ENCODE assay signal across 8 cellular contexts in the genomic region with DNA sequence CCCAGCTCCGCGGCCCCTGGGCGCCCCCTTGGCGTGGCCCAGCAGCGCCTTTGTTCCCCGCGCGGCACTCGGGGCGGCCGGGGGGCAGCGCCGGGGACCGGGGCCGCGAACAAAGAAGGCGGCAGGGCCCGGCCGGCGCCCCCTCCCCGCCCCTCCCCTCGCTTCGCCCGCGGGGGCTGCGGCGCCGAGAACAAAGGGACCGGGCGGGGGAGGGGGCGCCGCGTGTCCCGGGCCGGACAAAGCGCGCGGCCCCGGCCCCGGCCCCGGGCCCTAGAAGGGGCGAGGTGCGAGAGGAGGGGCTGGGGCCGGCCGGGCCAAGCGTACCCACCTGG. TPM values are rescaled to one million over a fixed set of nuclear protein-coding genes. Genes with fewer than 3 reads are reported as not detected.
DNase-seq lines count a peak whose midpoint lies in the region; ATAC-seq, FAIRE-seq and TF ChIP-seq lines count a peak whose summit lies in the region.

No MANE protein-coding gene starts in this region.

- TF ChIP-seq CTCF in NB4 (IDR thresholded peaks at IDR 0.05; ENCODE audit: low read depth, low read length) = no peak
- no peak for TF ChIP-seq CTCF in foreskin keratinocyte (conservative IDR thresholded peaks at IDR 0.05)

- peaks cover 7% of the 10 kb centered on the region for H3K27me3 ChIP-seq in foreskin keratinocyte
- no peaks in the 10 kb centered on the region for H3K27me3 ChIP-seq in small intestine (ENCODE audit: control insufficient read depth in 2 of 2, insufficient read depth in 2 of 2, low read length in 2 of 2)

- peak; percentile 4 for TF ChIP-seq POLR2A in NB4 (IDR thresholded peaks at IDR 0.05; ENCODE audit: extremely low read depth, insufficient read length)

- FAIRE-seq in small intestine (lab: Jason Lieb, UNC) = no peak

- H3K4me1 ChIP-seq in foreskin keratinocyte = peaks cover 4% of the 10 kb centered on the region
- peaks cover 0 to 2% of the 10 kb centered on the region in 2 donors for H3K4me1 ChIP-seq in small intestine (ENCODE audit: control insufficient read depth in 2 of 2, insufficient read depth in 1 of 2, low read depth in 1 of 2, low read length in 1 of 2)

- DNase-seq in NB4 (ENCODE audit: low read depth) = no peak
- no peak for DNase-seq in foreskin keratinocyte
- DNase-seq in small intestine = no peak
- DNase-seq in AG08395 (ENCODE audit: low spot score) = no peak
- no peak for DNase-seq in ecto neural progenitor cell (ENCODE audit: low spot score)

- H3K36me3 ChIP-seq in small intestine (ENCODE audit: control insufficient read depth in 2 of 2, insufficient read depth in 2 of 2, low read length in 2 of 2) = peaks cover 8 to 11% of the 10 kb centered on the region in 2 donors

- no peaks in the 10 kb centered on the region for H3K9me3 ChIP-seq in small intestine (ENCODE audit: control insufficient read depth, low read depth)

- H3K27ac ChIP-seq in foreskin keratinocyte (peak overlapping the region; percentile 62), small intestine (ENCODE audit: low read depth in 1 of 2, low read length in 1 of 2) (peak overlapping the region; percentile 5 to 72)

- H3K4me3 ChIP-seq in NB4 (ENCODE audit: low read depth, low read length) = peak overlapping the region; percentile 60
- H3K4me3 ChIP-seq in small intestine (ENCODE audit: low read depth in 1 of 2, low read length in 2 of 2) = peak overlapping the region; percentile 65 to 70

- ATAC-seq in GM19438 (IDR thresholded peaks at IDR 0.05; ENCODE audit: low read depth, unreplicated experiment) (peak; percentile 7), foreskin keratinocyte (no peak), HG03571 (IDR thresholded peaks at IDR 0.05; ENCODE audit: unreplicated experiment) (no peak), HG03520 (IDR thresholded peaks at IDR 0.05; ENCODE audit: unreplicated experiment) (no peak)

- 0 to 1% (median 1%) methylated on average over 8 to 46 of the region's 46 CpGs for WGBS in small intestine, 3 donors

RNA-seq across cellular contexts. Expression of a gene that starts 0.4 kb away (rescaled TPM):
- total RNA-seq in foreskin keratinocyte = 14.6 and 26.4 TPM in 2 replicates
- polyA plus RNA-seq in foreskin keratinocyte = 26.5 and 44.2 TPM in 2 replicates
- polyA plus RNA-seq in small intestine = 100 to 1,000 TPM in 1 of 3 donors, 10 to 100 TPM in 2; 55.9 to 132 (median 56.7) TPM

RNA-seq across cellular contexts. Expression of a gene that starts 26.7 kb away (rescaled TPM):
- total RNA-seq in foreskin keratinocyte = 0.32 and 0.61 TPM in 2 replicates
- 0.42 and 0.71 TPM in 2 replicates for polyA plus RNA-seq in foreskin keratinocyte
- 10 to 100 TPM in 2 of 3 donors, 1 to 10 TPM in 1; 4.9 to 69.8 (median 44.9) TPM for polyA plus RNA-seq in small intestine

RNA-seq across cellular contexts. Expression of a gene that starts 26.8 kb away (rescaled TPM):
- 0.65 TPM in 1 of 2 replicates, not detected in the other for total RNA-seq in foreskin keratinocyte
- polyA plus RNA-seq in foreskin keratinocyte (0.06 TPM in 1 of 2 replicates, not detected in the other), small intestine (under 1 TPM in 2 of 3 donors, not detected in 1; 0.45 to 0.48 TPM)

RNA-seq across cellular contexts. Expression of a gene that starts 43.7 kb away (rescaled TPM):
- total RNA-seq in foreskin keratinocyte = 90.8 and 102 TPM in 2 replicates
- 72.9 and 87.4 TPM in 2 replicates for polyA plus RNA-seq in foreskin keratinocyte
- 100 to 1,000 TPM in 2 of 3 donors, 10 to 100 TPM in 1; 87.0 to 116 (median 107) TPM for polyA plus RNA-seq in small intestine

RNA-seq across cellular contexts. Expression of a gene that starts 58.7 kb away (rescaled TPM):
- 33.8 and 39.7 TPM in 2 replicates for total RNA-seq in foreskin keratinocyte
- polyA plus RNA-seq in foreskin keratinocyte = 22.2 and 23.0 TPM in 2 replicates
- 10 to 100 TPM; 38.5 to 39.7 (median 39.1) TPM for polyA plus RNA-seq in small intestine
